Comparison of ENCODE assay signal across 1 cellular context in the genomic region with DNA sequence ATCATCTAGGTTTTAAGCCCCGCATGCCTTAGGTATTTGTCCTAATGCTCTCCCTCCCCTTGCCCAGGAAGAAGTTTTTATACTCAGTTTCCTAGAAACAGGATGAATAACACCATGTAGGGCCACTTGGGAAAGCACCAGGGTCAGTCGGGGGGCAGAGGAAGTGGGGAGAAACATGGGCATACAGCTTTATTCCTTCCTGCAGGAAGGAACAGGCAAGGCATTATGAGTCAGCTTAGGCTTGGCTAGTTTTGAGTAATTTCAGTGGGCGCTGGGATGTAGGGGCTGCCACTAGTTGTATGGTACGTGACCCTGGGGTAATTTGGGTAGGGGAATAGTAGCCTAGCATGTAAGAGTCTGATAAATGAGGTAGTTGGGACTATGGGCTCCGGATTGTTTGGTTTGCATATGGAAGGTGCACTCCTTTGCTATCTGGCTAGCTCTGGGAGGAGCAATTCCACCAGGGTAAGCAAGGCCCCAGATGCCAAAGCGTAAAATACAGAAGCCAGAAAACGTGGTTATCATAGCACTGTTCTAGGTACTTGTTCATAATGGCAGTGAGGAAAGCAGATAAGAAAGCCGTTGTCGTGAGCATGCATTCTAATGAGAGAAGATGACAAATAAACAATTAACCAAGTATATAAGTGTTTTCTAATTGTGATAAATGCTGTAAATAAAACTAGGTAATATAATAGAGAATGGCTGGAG.
A peak's percentile ranks its signal among the peaks of the same experiment; 100 is the strongest.
TF ChIP-seq lines count a peak whose summit lies in the region.

No MANE protein-coding gene starts in this region.

TF ChIP-seq in K562, 482 proteins besides CTCF, POLR2A, EP300 and RAD21 (continued from another document and continues in another):
- TF ChIP-seq, protein P1, sequence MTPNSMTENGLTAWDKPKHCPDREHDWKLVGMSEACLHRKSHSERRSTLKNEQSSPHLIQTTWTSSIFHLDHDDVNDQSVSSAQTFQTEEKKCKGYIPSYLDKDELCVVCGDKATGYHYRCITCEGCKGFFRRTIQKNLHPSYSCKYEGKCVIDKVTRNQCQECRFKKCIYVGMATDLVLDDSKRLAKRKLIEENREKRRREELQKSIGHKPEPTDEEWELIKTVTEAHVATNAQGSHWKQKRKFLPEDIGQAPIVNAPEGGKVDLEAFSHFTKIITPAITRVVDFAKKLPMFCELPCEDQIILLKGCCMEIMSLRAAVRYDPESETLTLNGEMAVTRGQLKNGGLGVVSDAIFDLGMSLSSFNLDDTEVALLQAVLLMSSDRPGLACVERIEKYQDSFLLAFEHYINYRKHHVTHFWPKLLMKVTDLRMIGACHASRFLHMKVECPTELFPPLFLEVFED (CRISPR knock-in tag; conservative IDR thresholded peaks at IDR 0.05) = no peak
- TF ChIP-seq RAD51 (IDR thresholded peaks at IDR 0.05; ENCODE audit: borderline replicate concordance, low read depth) = no peak
- no peak for TF ChIP-seq COPS2 (conservative IDR thresholded peaks at IDR 0.05)
- TF ChIP-seq, protein P2, sequence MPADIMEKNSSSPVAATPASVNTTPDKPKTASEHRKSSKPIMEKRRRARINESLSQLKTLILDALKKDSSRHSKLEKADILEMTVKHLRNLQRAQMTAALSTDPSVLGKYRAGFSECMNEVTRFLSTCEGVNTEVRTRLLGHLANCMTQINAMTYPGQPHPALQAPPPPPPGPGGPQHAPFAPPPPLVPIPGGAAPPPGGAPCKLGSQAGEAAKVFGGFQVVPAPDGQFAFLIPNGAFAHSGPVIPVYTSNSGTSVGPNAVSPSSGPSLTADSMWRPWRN (IDR thresholded peaks at IDR 0.05; ENCODE audit: low read depth) = no peak
- no peak for TF ChIP-seq CTBP1 (IDR thresholded peaks at IDR 0.05; ENCODE audit: borderline replicate concordance)
- TF ChIP-seq XRCC5 (IDR thresholded peaks at IDR 0.05; ENCODE audit: low read depth, low read length) = no peak
- TF ChIP-seq CBFA2T2 (conservative IDR thresholded peaks at IDR 0.05) = peak; percentile 35
- no peak for TF ChIP-seq POU5F1 (IDR thresholded peaks at IDR 0.05; ENCODE audit: borderline replicate concordance, low read depth, low read length, partially characterized antibody)
- no peak for TF ChIP-seq SP2 (IDR thresholded peaks at IDR 0.05; ENCODE audit: extremely low read depth, low read depth, low read length, poor library complexity, severe bottlenecking)
- no peak for TF ChIP-seq ZNF408 (CRISPR knock-in tag; IDR thresholded peaks at IDR 0.05; ENCODE audit: low read depth)
- no peak for TF ChIP-seq BHLHE40 (IDR thresholded peaks at IDR 0.05; ENCODE audit: low read length)
- TF ChIP-seq, protein P3, sequence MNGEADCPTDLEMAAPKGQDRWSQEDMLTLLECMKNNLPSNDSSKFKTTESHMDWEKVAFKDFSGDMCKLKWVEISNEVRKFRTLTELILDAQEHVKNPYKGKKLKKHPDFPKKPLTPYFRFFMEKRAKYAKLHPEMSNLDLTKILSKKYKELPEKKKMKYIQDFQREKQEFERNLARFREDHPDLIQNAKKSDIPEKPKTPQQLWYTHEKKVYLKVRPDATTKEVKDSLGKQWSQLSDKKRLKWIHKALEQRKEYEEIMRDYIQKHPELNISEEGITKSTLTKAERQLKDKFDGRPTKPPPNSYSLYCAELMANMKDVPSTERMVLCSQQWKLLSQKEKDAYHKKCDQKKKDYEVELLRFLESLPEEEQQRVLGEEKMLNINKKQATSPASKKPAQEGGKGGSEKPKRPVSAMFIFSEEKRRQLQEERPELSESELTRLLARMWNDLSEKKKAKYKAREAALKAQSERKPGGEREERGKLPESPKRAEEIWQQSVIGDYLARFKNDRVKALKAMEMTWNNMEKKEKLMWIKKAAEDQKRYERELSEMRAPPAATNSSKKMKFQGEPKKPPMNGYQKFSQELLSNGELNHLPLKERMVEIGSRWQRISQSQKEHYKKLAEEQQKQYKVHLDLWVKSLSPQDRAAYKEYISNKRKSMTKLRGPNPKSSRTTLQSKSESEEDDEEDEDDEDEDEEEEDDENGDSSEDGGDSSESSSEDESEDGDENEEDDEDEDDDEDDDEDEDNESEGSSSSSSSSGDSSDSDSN (IDR thresholded peaks at IDR 0.05; ENCODE audit: borderline replicate concordance in 1 of 2, low read depth in 2 of 2, low read length in 2 of 2) = no peak
- TF ChIP-seq MIER1 (IDR thresholded peaks at IDR 0.05; ENCODE audit: low read depth) = no peak
- TF ChIP-seq EWSR1 (IDR thresholded peaks at IDR 0.05; ENCODE audit: borderline replicate concordance, low read depth, partially characterized antibody) = no peak
- no peak for TF ChIP-seq ZC3H8 (IDR thresholded peaks at IDR 0.05)
- TF ChIP-seq, protein P4, sequence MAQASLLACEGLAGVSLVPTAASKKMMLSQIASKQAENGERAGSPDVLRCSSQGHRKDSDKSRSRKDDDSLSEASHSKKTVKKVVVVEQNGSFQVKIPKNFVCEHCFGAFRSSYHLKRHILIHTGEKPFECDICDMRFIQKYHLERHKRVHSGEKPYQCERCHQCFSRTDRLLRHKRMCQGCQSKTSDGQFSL (CRISPR knock-in tag; IDR thresholded peaks at IDR 0.05) = no peak
- TF ChIP-seq, protein P4 (tag; IDR thresholded peaks at IDR 0.05) = 0 out of 4 replicates have a peak, but pooled peaks of 1 of the 2 experiments have one; percentile 9
- TF ChIP-seq GATAD2B (IDR thresholded peaks at IDR 0.05; ENCODE audit: borderline replicate concordance) = no peak
- TF ChIP-seq, protein P5, sequence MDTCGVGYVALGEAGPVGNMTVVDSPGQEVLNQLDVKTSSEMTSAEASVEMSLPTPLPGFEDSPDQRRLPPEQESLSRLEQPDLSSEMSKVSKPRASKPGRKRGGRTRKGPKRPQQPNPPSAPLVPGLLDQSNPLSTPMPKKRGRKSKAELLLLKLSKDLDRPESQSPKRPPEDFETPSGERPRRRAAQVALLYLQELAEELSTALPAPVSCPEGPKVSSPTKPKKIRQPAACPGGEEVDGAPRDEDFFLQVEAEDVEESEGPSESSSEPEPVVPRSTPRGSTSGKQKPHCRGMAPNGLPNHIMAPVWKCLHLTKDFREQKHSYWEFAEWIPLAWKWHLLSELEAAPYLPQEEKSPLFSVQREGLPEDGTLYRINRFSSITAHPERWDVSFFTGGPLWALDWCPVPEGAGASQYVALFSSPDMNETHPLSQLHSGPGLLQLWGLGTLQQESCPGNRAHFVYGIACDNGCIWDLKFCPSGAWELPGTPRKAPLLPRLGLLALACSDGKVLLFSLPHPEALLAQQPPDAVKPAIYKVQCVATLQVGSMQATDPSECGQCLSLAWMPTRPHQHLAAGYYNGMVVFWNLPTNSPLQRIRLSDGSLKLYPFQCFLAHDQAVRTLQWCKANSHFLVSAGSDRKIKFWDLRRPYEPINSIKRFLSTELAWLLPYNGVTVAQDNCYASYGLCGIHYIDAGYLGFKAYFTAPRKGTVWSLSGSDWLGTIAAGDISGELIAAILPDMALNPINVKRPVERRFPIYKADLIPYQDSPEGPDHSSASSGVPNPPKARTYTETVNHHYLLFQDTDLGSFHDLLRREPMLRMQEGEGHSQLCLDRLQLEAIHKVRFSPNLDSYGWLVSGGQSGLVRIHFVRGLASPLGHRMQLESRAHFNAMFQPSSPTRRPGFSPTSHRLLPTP (IDR thresholded peaks at IDR 0.05; ENCODE audit: borderline replicate concordance, extremely low read depth, insufficient read length) = no peak
- TF ChIP-seq, protein P6, sequence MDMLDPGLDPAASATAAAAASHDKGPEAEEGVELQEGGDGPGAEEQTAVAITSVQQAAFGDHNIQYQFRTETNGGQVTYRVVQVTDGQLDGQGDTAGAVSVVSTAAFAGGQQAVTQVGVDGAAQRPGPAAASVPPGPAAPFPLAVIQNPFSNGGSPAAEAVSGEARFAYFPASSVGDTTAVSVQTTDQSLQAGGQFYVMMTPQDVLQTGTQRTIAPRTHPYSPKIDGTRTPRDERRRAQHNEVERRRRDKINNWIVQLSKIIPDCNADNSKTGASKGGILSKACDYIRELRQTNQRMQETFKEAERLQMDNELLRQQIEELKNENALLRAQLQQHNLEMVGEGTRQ (CRISPR knock-in tag; IDR thresholded peaks at IDR 0.05) = no peak
- TF ChIP-seq STAG1 (CRISPR knock-in tag; IDR thresholded peaks at IDR 0.05; ENCODE audit: borderline replicate concordance) = no peak
- no peak for TF ChIP-seq BRF1 (IDR thresholded peaks at IDR 0.05; ENCODE audit: borderline replicate concordance, extremely low read depth, insufficient read length)
- TF ChIP-seq BRCA1 (IDR thresholded peaks at IDR 0.05) = no peak
- no peak for TF ChIP-seq BRCA1 (CRISPR knock-in tag; IDR thresholded peaks at IDR 0.05)
- TF ChIP-seq, protein P7, sequence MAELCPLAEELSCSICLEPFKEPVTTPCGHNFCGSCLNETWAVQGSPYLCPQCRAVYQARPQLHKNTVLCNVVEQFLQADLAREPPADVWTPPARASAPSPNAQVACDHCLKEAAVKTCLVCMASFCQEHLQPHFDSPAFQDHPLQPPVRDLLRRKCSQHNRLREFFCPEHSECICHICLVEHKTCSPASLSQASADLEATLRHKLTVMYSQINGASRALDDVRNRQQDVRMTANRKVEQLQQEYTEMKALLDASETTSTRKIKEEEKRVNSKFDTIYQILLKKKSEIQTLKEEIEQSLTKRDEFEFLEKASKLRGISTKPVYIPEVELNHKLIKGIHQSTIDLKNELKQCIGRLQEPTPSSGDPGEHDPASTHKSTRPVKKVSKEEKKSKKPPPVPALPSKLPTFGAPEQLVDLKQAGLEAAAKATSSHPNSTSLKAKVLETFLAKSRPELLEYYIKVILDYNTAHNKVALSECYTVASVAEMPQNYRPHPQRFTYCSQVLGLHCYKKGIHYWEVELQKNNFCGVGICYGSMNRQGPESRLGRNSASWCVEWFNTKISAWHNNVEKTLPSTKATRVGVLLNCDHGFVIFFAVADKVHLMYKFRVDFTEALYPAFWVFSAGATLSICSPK (IDR thresholded peaks at IDR 0.05; ENCODE audit: borderline replicate concordance) = no peak
- TF ChIP-seq MCM3 (IDR thresholded peaks at IDR 0.05) = no peak
- TF ChIP-seq TAF7 (tag; IDR thresholded peaks at IDR 0.05) = no peak
- TF ChIP-seq NCOR1 (IDR thresholded peaks at IDR 0.05) = peak; percentile 26; the same call in 1 of the 2 replicates
- no peak for TF ChIP-seq RBFOX2 (IDR thresholded peaks at IDR 0.05; ENCODE audit: low read depth, low read length)
- TF ChIP-seq ZNF124 (CRISPR knock-in tag; IDR thresholded peaks at IDR 0.05) = no peak
- no peak for TF ChIP-seq CBX5 (IDR thresholded peaks at IDR 0.05; ENCODE audit: borderline replicate concordance, low read depth)
- no peak for TF ChIP-seq ZKSCAN8 (CRISPR knock-in tag; IDR thresholded peaks at IDR 0.05)
- peak; percentile 38; the same call in 1 of the 2 replicates for TF ChIP-seq TCF3 (CRISPR knock-in tag; IDR thresholded peaks at IDR 0.05)
- no peak for TF ChIP-seq MCM2 (IDR thresholded peaks at IDR 0.05; ENCODE audit: low read depth)
- no peak for TF ChIP-seq CHD1 (IDR thresholded peaks at IDR 0.05; ENCODE audit: low read length)
- no peak for TF ChIP-seq NFE2 (IDR thresholded peaks at IDR 0.05; ENCODE audit: low read depth)
- TF ChIP-seq NR3C1 (CRISPR knock-in tag; IDR thresholded peaks at IDR 0.05) = no peak
- no peak for TF ChIP-seq YY1 (IDR thresholded peaks at IDR 0.05; ENCODE audit: borderline replicate concordance in 1 of 3, control insufficient read depth in 1 of 3, extremely low read depth in 1 of 3, insufficient read depth in 3 of 3, insufficient read length in 1 of 3, insufficient replicate concordance in 2 of 3, low read depth in 1 of 3, low read length in 2 of 3)
- TF ChIP-seq, protein P8, sequence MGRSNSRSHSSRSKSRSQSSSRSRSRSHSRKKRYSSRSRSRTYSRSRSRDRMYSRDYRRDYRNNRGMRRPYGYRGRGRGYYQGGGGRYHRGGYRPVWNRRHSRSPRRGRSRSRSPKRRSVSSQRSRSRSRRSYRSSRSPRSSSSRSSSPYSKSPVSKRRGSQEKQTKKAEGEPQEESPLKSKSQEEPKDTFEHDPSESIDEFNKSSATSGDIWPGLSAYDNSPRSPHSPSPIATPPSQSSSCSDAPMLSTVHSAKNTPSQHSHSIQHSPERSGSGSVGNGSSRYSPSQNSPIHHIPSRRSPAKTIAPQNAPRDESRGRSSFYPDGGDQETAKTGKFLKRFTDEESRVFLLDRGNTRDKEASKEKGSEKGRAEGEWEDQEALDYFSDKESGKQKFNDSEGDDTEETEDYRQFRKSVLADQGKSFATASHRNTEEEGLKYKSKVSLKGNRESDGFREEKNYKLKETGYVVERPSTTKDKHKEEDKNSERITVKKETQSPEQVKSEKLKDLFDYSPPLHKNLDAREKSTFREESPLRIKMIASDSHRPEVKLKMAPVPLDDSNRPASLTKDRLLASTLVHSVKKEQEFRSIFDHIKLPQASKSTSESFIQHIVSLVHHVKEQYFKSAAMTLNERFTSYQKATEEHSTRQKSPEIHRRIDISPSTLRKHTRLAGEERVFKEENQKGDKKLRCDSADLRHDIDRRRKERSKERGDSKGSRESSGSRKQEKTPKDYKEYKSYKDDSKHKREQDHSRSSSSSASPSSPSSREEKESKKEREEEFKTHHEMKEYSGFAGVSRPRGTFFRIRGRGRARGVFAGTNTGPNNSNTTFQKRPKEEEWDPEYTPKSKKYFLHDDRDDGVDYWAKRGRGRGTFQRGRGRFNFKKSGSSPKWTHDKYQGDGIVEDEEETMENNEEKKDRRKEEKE (IDR thresholded peaks at IDR 0.05; ENCODE audit: borderline replicate concordance in 1 of 2, control insufficient read depth in 1 of 2, low read depth in 2 of 2, low read length in 1 of 2) = no peak
- TF ChIP-seq ARNT (IDR thresholded peaks at IDR 0.05) = no peak
- peak; percentile 36; the same call in 1 of the 2 replicates for TF ChIP-seq ARID1B (IDR thresholded peaks at IDR 0.05)
- peak; percentile 16; the same call in 1 of the 2 replicates for TF ChIP-seq TEAD4 (IDR thresholded peaks at IDR 0.05; ENCODE audit: low read length)
- no peak for TF ChIP-seq TEAD4 (CRISPR knock-in tag; IDR thresholded peaks at IDR 0.05; ENCODE audit: borderline replicate concordance)
- TF ChIP-seq SPI1 (IDR thresholded peaks at IDR 0.05; ENCODE audit: borderline replicate concordance, low read depth, low read length) = peak; percentile 40; the same call in 1 of the 2 replicates
- TF ChIP-seq, protein P9, sequence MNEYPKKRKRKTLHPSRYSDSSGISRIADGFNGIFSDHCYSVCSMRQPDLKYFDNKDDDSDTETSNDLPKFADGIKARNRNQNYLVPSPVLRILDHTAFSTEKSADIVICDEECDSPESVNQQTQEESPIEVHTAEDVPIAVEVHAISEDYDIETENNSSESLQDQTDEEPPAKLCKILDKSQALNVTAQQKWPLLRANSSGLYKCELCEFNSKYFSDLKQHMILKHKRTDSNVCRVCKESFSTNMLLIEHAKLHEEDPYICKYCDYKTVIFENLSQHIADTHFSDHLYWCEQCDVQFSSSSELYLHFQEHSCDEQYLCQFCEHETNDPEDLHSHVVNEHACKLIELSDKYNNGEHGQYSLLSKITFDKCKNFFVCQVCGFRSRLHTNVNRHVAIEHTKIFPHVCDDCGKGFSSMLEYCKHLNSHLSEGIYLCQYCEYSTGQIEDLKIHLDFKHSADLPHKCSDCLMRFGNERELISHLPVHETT (CRISPR knock-in tag; conservative IDR thresholded peaks at IDR 0.05 in 1 of 2, IDR thresholded peaks at IDR 0.05 in 1 of 2) = no peak
